In genomic region chr7:92674379-92674778, GRCh38 we compare ENCODE assay signal across 12 cellular contexts.
DNase-seq lines count a peak whose midpoint lies in the region; ATAC-seq and TF ChIP-seq lines count a peak whose summit lies in the region.
"Had no signal": no experiment of that assay in that cellular context is flagged by ENCODE, and none has a peak within 500 bp of the region (broad histone marks: within the 10 kb centered on the region; RNA-seq: fewer than 3 reads in every experiment).

No MANE protein-coding gene starts in this region.

- H3K4me3 ChIP-seq in parathyroid adenoma (ENCODE audit: low read depth, low read length) (no peak overlapping the region), H7 (ENCODE audit: insufficient read depth, low read depth, low read length) (no peak overlapping the region)
- H3K4me3 ChIP-seq: K562 had no signal

- DNase-seq in activated naive CD4-positive, alpha-beta T cell treated with anti-CD3 and anti-CD28 coated beads, Interleukin-2, amount 50 U/mL, for 72 hours (ENCODE audit: low spot score in 2 of 2): no peak
- no peak for DNase-seq in activated naive CD4-positive, alpha-beta T cell (lab: John Stamatoyannopoulos, UW)
- DNase-seq in NCI-H1092 (lab: John Stamatoyannopoulos, UW): peak; percentile 26
- no peak for DNase-seq in 8988T
- DNase-seq in NCI-H1694 (lab: John Stamatoyannopoulos, UW): no peak
- DNase-seq in H7: no peak
- DNase-seq: activated CD8-positive, alpha-beta memory T cell treated with anti-CD3 and anti-CD28 coated beads for 24 hours; RPMI8226; small intestine had no signal

- peaks cover 34 to 60% of the 10 kb centered on the region in 2 donors for H3K36me3 Mint-ChIP-seq in activated naive CD4-positive, alpha-beta T cell treated with anti-CD3 and anti-CD28 coated beads, Interleukin-2, amount 50 U/mL, for 72 hours

- no peak for ATAC-seq in activated naive CD4-positive, alpha-beta T cell treated with anti-CD3 and anti-CD28 coated beads, Interleukin-2, amount 50 U/mL, for 72 hours
- peak; percentile 75 for ATAC-seq in HG02623 (IDR thresholded peaks at IDR 0.05; ENCODE audit: unreplicated experiment)
- ATAC-seq: K562 had no signal

- no peaks in the 10 kb centered on the region for H3K9me3 ChIP-seq in parathyroid adenoma (ENCODE audit: control insufficient read depth, low read length)

- H3K9me3 Mint-ChIP-seq in activated naive CD4-positive, alpha-beta T cell treated with anti-CD3 and anti-CD28 coated beads, Interleukin-2, amount 50 U/mL, for 72 hours: peaks cover 5 to 8% of the 10 kb centered on the region in 2 donors

- peak overlapping the region; percentile 30 for H3K27ac ChIP-seq in parathyroid adenoma

- no peak overlapping the region for H2AFZ ChIP-seq in parathyroid adenoma

- H3K27ac Mint-ChIP-seq in activated naive CD4-positive, alpha-beta T cell treated with anti-CD3 and anti-CD28 coated beads, Interleukin-2, amount 50 U/mL, for 72 hours: peak overlapping the region; percentile 0 to 45

- peaks cover 26% of the 10 kb centered on the region for H3K4me1 ChIP-seq in parathyroid adenoma

- no peak overlapping the region for H3K9ac ChIP-seq in parathyroid adenoma

- H3K27me3 ChIP-seq in parathyroid adenoma (ENCODE audit: control insufficient read depth, insufficient read depth, low read length): no peaks in the 10 kb centered on the region
- no peaks in the 10 kb centered on the region for H3K27me3 ChIP-seq in H7 (ENCODE audit: control insufficient read depth, insufficient read depth, low read length)

- no peak for TF ChIP-seq CTCF in parathyroid adenoma (IDR thresholded peaks at IDR 0.05)

- H3K79me2 ChIP-seq in parathyroid adenoma: peaks cover 13% of the 10 kb centered on the region

- H3K4me2 ChIP-seq in parathyroid adenoma (ENCODE audit: low read length): no peak overlapping the region

- H3K36me3 ChIP-seq in parathyroid adenoma (ENCODE audit: control insufficient read depth, insufficient read depth, low read length): no peaks in the 10 kb centered on the region
- no peaks in the 10 kb centered on the region for H3K36me3 ChIP-seq in H7 (replicated peaks; ENCODE audit: control insufficient read depth, insufficient read depth, low read length)
